Comparison of ENCODE assay signal across 16 cellular contexts in the genomic region with DNA sequence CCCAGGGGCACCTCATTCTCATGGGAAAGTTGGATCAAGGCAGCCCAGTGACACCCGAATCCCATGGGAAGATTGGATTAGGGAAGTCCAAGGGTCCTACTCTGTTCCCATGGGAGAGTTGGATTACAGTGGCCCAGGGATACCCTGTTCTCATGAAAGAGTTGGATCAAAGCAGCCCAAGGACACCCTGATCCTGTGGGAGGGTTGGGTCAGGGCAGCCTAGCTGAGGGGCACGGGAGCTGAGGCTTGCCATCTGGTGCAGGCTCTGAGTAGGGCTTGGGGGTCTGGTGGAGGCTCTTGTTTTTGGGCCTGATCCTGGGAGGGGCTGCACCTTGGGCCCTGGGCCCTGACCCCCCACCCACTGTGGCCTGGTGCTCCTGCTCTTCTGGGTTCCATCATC.
A peak's percentile ranks its signal among the peaks of the same experiment; 100 is the strongest.
DNase-seq lines count a peak whose midpoint lies in the region; ATAC-seq and TF ChIP-seq lines count a peak whose summit lies in the region.
"Had no signal": no experiment of that assay in that cellular context is flagged by ENCODE, and none has a peak within 500 bp of the region (broad histone marks: within the 10 kb centered on the region; RNA-seq: fewer than 3 reads in every experiment).

No MANE protein-coding gene starts in this region.

- H3K36me3 Mint-ChIP-seq in activated CD4-positive, alpha-beta memory T cell treated with anti-CD3 and anti-CD28 coated beads, Interleukin-2, amount 10 ng/mL, durations not matched to agents 7 days and 5 days (ENCODE audit: low read depth): no peaks in the 10 kb centered on the region
- no peaks in the 10 kb centered on the region for H3K36me3 Mint-ChIP-seq in activated CD4-positive, alpha-beta memory T cell treated with anti-CD3 and anti-CD28 coated beads for 36 hours
- no peaks in the 10 kb centered on the region for H3K36me3 Mint-ChIP-seq in stimulated activated effector memory CD8-positive, alpha-beta T cell treated with anti-CD3 and anti-CD28 coated beads, Interleukin-12 subunit alpha, Interleukin-12 subunit beta, amount 100 ng/mL, for 72 hours
- H3K36me3 Mint-ChIP-seq: CD14-positive monocyte; CD8-positive, alpha-beta T cell had no signal

- no peak overlapping the region for H4K8ac ChIP-seq in neuronal stem cell (ENCODE audit: low read depth, low read length)

- no peaks in the 10 kb centered on the region for H3K9me3 Mint-ChIP-seq in activated CD4-positive, alpha-beta memory T cell treated with anti-CD3 and anti-CD28 coated beads, Interleukin-2, amount 10 ng/mL, durations not matched to agents 7 days and 5 days
- H3K9me3 Mint-ChIP-seq in activated CD4-positive, alpha-beta memory T cell treated with anti-CD3 and anti-CD28 coated beads for 36 hours: no peaks in the 10 kb centered on the region
- H3K9me3 Mint-ChIP-seq in stimulated activated effector memory CD8-positive, alpha-beta T cell treated with anti-CD3 and anti-CD28 coated beads, Interleukin-12 subunit alpha, Interleukin-12 subunit beta, amount 100 ng/mL, for 72 hours: no peaks in the 10 kb centered on the region
- H3K9me3 Mint-ChIP-seq: CD8-positive, alpha-beta T cell had no signal

- no peaks in the 10 kb centered on the region for H3K4me1 Mint-ChIP-seq in activated CD4-positive, alpha-beta memory T cell treated with anti-CD3 and anti-CD28 coated beads, Interleukin-2, amount 10 ng/mL, durations not matched to agents 7 days and 5 days
- H3K4me1 Mint-ChIP-seq in activated CD4-positive, alpha-beta memory T cell treated with anti-CD3 and anti-CD28 coated beads for 36 hours (ENCODE audit: low read depth): no peaks in the 10 kb centered on the region
- H3K4me1 Mint-ChIP-seq in stimulated activated effector memory CD8-positive, alpha-beta T cell treated with anti-CD3 and anti-CD28 coated beads, Interleukin-12 subunit alpha, Interleukin-12 subunit beta, amount 100 ng/mL, for 72 hours: no peaks in the 10 kb centered on the region
- H3K4me1 Mint-ChIP-seq: CD14-positive monocyte had no signal

- peaks cover 19 to 26% (median 23%) of the 10 kb centered on the region in 4 donors for H3K4me1 ChIP-seq in esophagus muscularis mucosa
- peaks cover 8 to 11% of the 10 kb centered on the region in 2 donors for H3K4me1 ChIP-seq in neuronal stem cell (ENCODE audit: control insufficient read depth in 2 of 2, insufficient read depth in 1 of 2, low read depth in 1 of 2, low read length in 2 of 2)
- H3K4me1 ChIP-seq: HAP-1 had no signal

- no peak overlapping the region for H2BK120ac ChIP-seq in neuronal stem cell (ENCODE audit: low read depth, low read length)

- H3K27ac ChIP-seq in esophagus muscularis mucosa (replicated peaks in 1 of 4) (no peak overlapping the region), neuronal stem cell (replicated peaks; ENCODE audit: low read length) (no peak overlapping the region)
- H3K27ac ChIP-seq: 22Rv1 had no signal

- H2BK12ac ChIP-seq in neuronal stem cell (ENCODE audit: low read length): no peak overlapping the region

- no peak overlapping the region for H2AFZ ChIP-seq in neuronal stem cell (ENCODE audit: low read length)

- H3K9ac ChIP-seq in neuronal stem cell (ENCODE audit: low read depth, low read length, poor library complexity): no peak overlapping the region

- H3K27me3 Mint-ChIP-seq in activated CD4-positive, alpha-beta memory T cell treated with anti-CD3 and anti-CD28 coated beads, Interleukin-2, amount 10 ng/mL, durations not matched to agents 7 days and 5 days: peaks cover 32% of the 10 kb centered on the region
- H3K27me3 Mint-ChIP-seq in activated CD4-positive, alpha-beta memory T cell treated with anti-CD3 and anti-CD28 coated beads for 36 hours: peaks cover 28% of the 10 kb centered on the region

- CTCF ChIA-PET in activated CD4-positive, alpha-beta memory T cell treated with anti-CD3 and anti-CD28 coated beads, Interleukin-2, amount 10 ng/mL, durations not matched to agents 7 days and 5 days (lab: Charles Lee): no interaction called here
- CTCF ChIA-PET in activated CD4-positive, alpha-beta memory T cell treated with anti-CD3 and anti-CD28 coated beads for 36 hours (lab: Charles Lee): no interaction called here

- no peaks in the 10 kb centered on the region for H3K36me3 ChIP-seq in esophagus muscularis mucosa
- H3K36me3 ChIP-seq in neuronal stem cell (replicated peaks in 1 of 2; ENCODE audit: control insufficient read depth in 2 of 2, insufficient read depth in 2 of 2, low read length in 2 of 2): no peaks in the 10 kb centered on the region
- H3K36me3 ChIP-seq: HAP-1 had no signal

- H3K4ac ChIP-seq in neuronal stem cell (ENCODE audit: low read length): no peak overlapping the region

- no peak overlapping the region for H3K23ac ChIP-seq in neuronal stem cell (ENCODE audit: low read depth, low read length, poor library complexity)

- H3K27me3 ChIP-seq in esophagus muscularis mucosa (peaks cover 0 to 7% (median 0%) of the 10 kb centered on the region in 4 donors), neuronal stem cell (ENCODE audit: control insufficient read depth in 3 of 3, insufficient read depth in 3 of 3, low read depth in 1 of 3, low read length in 3 of 3) (no peaks in the 10 kb centered on the region)

- no peak overlapping the region for H4K91ac ChIP-seq in neuronal stem cell (ENCODE audit: low read depth, low read length, poor library complexity)

- H3K4me3 ChIP-seq in esophagus muscularis mucosa (no peak overlapping the region), neuronal stem cell (ENCODE audit: low read length in 2 of 2) (no peak overlapping the region)
- H3K4me3 ChIP-seq: HAP-1 had no signal

- DNase-seq in activated CD4-positive, alpha-beta memory T cell treated with anti-CD3 and anti-CD28 coated beads, Interleukin-2, amount 10 ng/mL, durations not matched to agents 7 days and 5 days: peak; percentile 7
- no peak for DNase-seq in activated CD4-positive, alpha-beta memory T cell treated with anti-CD3 and anti-CD28 coated beads for 36 hours
- DNase-seq in esophagus muscularis mucosa (ENCODE audit: extremely low spot score): peak; percentile 68
- no peak for DNase-seq in neuronal stem cell (ENCODE audit: low spot score)
- no peak for DNase-seq in stimulated activated effector memory CD8-positive, alpha-beta T cell treated with anti-CD3 and anti-CD28 coated beads, Interleukin-12 subunit alpha, Interleukin-12 subunit beta, amount 100 ng/mL, for 72 hours (ENCODE audit: low spot score in 2 of 2)
- DNase-seq in NCI-H774 (lab: John Stamatoyannopoulos, UW): no peak
- DNase-seq in cerebellar cortex (ENCODE audit: low spot score): no peak
- no peak for DNase-seq in activated gamma-delta T cell (lab: John Stamatoyannopoulos, UW)
- DNase-seq: CD8-positive, alpha-beta T cell; COR-L47; DMS153; DMS79 treated with DMSO at 0.1 percent for 48 hours; EL had no signal

- no peak overlapping the region for H2BK5ac ChIP-seq in neuronal stem cell (ENCODE audit: low read length)

- H3K14ac ChIP-seq in neuronal stem cell (ENCODE audit: low read length): no peak overlapping the region

- no peak overlapping the region for H3K4me2 ChIP-seq in neuronal stem cell (ENCODE audit: insufficient read depth, low read length, poor library complexity, severe bottlenecking)

- intact Hi-C loops in activated CD4-positive, alpha-beta memory T cell treated with anti-CD3 and anti-CD28 coated beads for 36 hours (cut with micrococcal nuclease): no loop called here
- intact Hi-C loops in esophagus muscularis mucosa (cut with DNase I): no loop called here

- POLR2A ChIA-PET in activated CD4-positive, alpha-beta memory T cell treated with anti-CD3 and anti-CD28 coated beads, Interleukin-2, amount 10 ng/mL, durations not matched to agents 7 days and 5 days (lab: Charles Lee): no interaction called here
- POLR2A ChIA-PET in activated CD4-positive, alpha-beta memory T cell treated with anti-CD3 and anti-CD28 coated beads for 36 hours (lab: Charles Lee): no interaction called here

- no peaks in the 10 kb centered on the region for H3K79me1 ChIP-seq in neuronal stem cell (ENCODE audit: low read depth, low read length)

- no peak overlapping the region for H2BK15ac ChIP-seq in neuronal stem cell (ENCODE audit: low read length)

- H3K9me3 ChIP-seq in esophagus muscularis mucosa (no peaks in the 10 kb centered on the region), neuronal stem cell (replicated peaks in 1 of 2; ENCODE audit: control insufficient read depth in 2 of 2, insufficient read depth in 1 of 2, low read depth in 1 of 2, low read length in 2 of 2) (peaks cover 0 to 19% of the 10 kb centered on the region in 2 donors)
- H3K9me3 ChIP-seq: HAP-1 had no signal

- peak overlapping the region; percentile 11 for H3K18ac ChIP-seq in neuronal stem cell (ENCODE audit: low read length)

- no peak for TF ChIP-seq POLR2A in esophagus muscularis mucosa (IDR thresholded peaks at IDR 0.05; ENCODE audit: low read depth)

- WGBS in esophagus muscularis mucosa: 100% methylated on average over 1 of the region's 2 CpGs
- WGBS in neuronal stem cell (ENCODE audit: extremely low coverage in 2 of 2, insufficient read length in 2 of 2, insufficient replicate concordance in 1 of 2), 2 donors: no CpG with 5 or more reads among the region's 2 CpGs

- no peak for TF ChIP-seq EP300 in esophagus muscularis mucosa (IDR thresholded peaks at IDR 0.05)

- H3K4me3 Mint-ChIP-seq in activated CD4-positive, alpha-beta memory T cell treated with anti-CD3 and anti-CD28 coated beads, Interleukin-2, amount 10 ng/mL, durations not matched to agents 7 days and 5 days: no peak overlapping the region
- no peak overlapping the region for H3K4me3 Mint-ChIP-seq in activated CD4-positive, alpha-beta memory T cell treated with anti-CD3 and anti-CD28 coated beads for 36 hours
- H3K4me3 Mint-ChIP-seq in stimulated activated effector memory CD8-positive, alpha-beta T cell treated with anti-CD3 and anti-CD28 coated beads, Interleukin-12 subunit alpha, Interleukin-12 subunit beta, amount 100 ng/mL, for 72 hours: no peak overlapping the region
- H3K4me3 Mint-ChIP-seq: CD14-positive monocyte; CD8-positive, alpha-beta T cell had no signal

- no peak for TF ChIP-seq CTCF in esophagus muscularis mucosa (IDR thresholded peaks at IDR 0.05)

- no peak overlapping the region for H3K27ac Mint-ChIP-seq in activated CD4-positive, alpha-beta memory T cell treated with anti-CD3 and anti-CD28 coated beads, Interleukin-2, amount 10 ng/mL, durations not matched to agents 7 days and 5 days
- no peak overlapping the region for H3K27ac Mint-ChIP-seq in activated CD4-positive, alpha-beta memory T cell treated with anti-CD3 and anti-CD28 coated beads for 36 hours
- H3K27ac Mint-ChIP-seq in stimulated activated effector memory CD8-positive, alpha-beta T cell treated with anti-CD3 and anti-CD28 coated beads, Interleukin-12 subunit alpha, Interleukin-12 subunit beta, amount 100 ng/mL, for 72 hours: no peak overlapping the region
- H3K27ac Mint-ChIP-seq: CD14-positive monocyte; CD8-positive, alpha-beta T cell had no signal

- peak; percentile 36 for ATAC-seq in stimulated activated effector memory CD8-positive, alpha-beta T cell treated with anti-CD3 and anti-CD28 coated beads, Interleukin-12 subunit alpha, Interleukin-12 subunit beta, amount 100 ng/mL, for 72 hours
- ATAC-seq: CD8-positive, alpha-beta T cell had no signal

- H2AK5ac ChIP-seq in neuronal stem cell (ENCODE audit: low read depth, low read length): peak overlapping the region; percentile 21

Comparison
In these comparisons a context has a peak if more than half of its experiments do, and no peak if none do; other contexts are left out.
1. DNase-seq: peak in activated CD4-positive, alpha-beta memory T cell treated with anti-CD3 and anti-CD28 coated beads, Interleukin-2, amount 10 ng/mL, durations not matched to agents 7 days and 5 days (single experiment) and esophagus muscularis mucosa (single experiment); none in activated CD4-positive, alpha-beta memory T cell treated with anti-CD3 and anti-CD28 coated beads for 36 hours (single experiment), neuronal stem cell (single experiment), stimulated activated effector memory CD8-positive, alpha-beta T cell treated with anti-CD3 and anti-CD28 coated beads, Interleukin-12 subunit alpha, Interleukin-12 subunit beta, amount 100 ng/mL, for 72 hours (0 of 2), NCI-H774 (single experiment), cerebellar cortex (single experiment) and activated gamma-delta T cell (single experiment).